Comparison of ENCODE assay signal across 18 cellular contexts in the genomic region with DNA sequence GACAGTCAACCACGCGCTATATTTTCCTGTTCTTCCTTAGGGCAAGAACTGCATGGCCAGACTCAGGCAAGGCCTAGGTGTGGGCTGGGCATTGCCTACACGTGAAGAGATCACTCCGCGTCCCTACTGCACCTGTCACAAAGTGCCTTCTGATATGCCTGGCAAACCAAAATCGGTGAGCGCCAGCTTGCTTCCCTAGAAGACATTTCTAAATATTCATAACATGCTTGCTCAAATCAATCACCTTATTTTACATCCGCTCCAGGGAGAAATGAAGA.
"Had no signal": no experiment of that assay in that cellular context is flagged by ENCODE, and none has a peak within 500 bp of the region (broad histone marks: within the 10 kb centered on the region; RNA-seq: fewer than 3 reads in every experiment).

No MANE protein-coding gene starts in this region.

- H3K4me1 ChIP-seq: body of pancreas had no signal

- H3K27me3 Mint-ChIP-seq: central memory CD8-positive, alpha-beta T cell had no signal

- H3K9me3 ChIP-seq: body of pancreas, gastrocnemius medialis, heart right ventricle, ovary had no signal

- H3K4me3 Mint-ChIP-seq: activated B cell treated with CpG ODN at 0.5 μM for 24 hours; neural progenitor cell; stimulated activated effector memory CD8-positive, alpha-beta T cell treated with anti-CD3 and anti-CD28 coated beads, Interleukin-12 subunit alpha, Interleukin-12 subunit beta, amount 100 ng/mL, for 72 hours had no signal

- H3K27ac Mint-ChIP-seq: activated B cell treated with CpG ODN at 0.5 μM for 24 hours had no signal

- H3K4me3 ChIP-seq: body of pancreas, gastrocnemius medialis, heart right ventricle, lung, neural progenitor cell, ovary had no signal

- H3K27ac ChIP-seq: body of pancreas, gastrocnemius medialis, neural progenitor cell, ovary had no signal

- H3K9me3 Mint-ChIP-seq: activated B cell treated with CpG ODN at 0.5 μM for 24 hours; central memory CD8-positive, alpha-beta T cell; stimulated activated effector memory CD8-positive, alpha-beta T cell treated with anti-CD3 and anti-CD28 coated beads, Interleukin-12 subunit alpha, Interleukin-12 subunit beta, amount 100 ng/mL, for 72 hours had no signal

- H3K36me3 ChIP-seq: gastrocnemius medialis, neural progenitor cell, ovary had no signal

- DNase-seq: activated B cell treated with CpG ODN at 0.5 μM for 24 hours; activated CD4-positive, alpha-beta T cell treated with anti-CD3 and anti-CD28 coated beads for 48 hours; activated CD8-positive, alpha-beta memory T cell treated with anti-CD3 and anti-CD28 coated beads for 24 hours; activated naive CD4-positive, alpha-beta T cell treated with Interleukin-2 at 50 U/mL for 16 hours; amniotic stem cell; body of pancreas; gastrocnemius medialis; heart right ventricle; islet precursor cell; midbrain; ovary; stimulated activated CD4-positive, alpha-beta T cell treated with anti-CD3 and anti-CD28 coated beads, Interleukin-1b, Interleukin-23, amount 100 ng/mL, for 48 hours had no signal

- H3K4me2 ChIP-seq: neural progenitor cell had no signal

- FAIRE-seq: TTC549 had no signal

- H2AFZ ChIP-seq: neural progenitor cell had no signal

- H3K27me3 ChIP-seq: body of pancreas, gastrocnemius medialis, ovary had no signal

- H3K9ac ChIP-seq: neural progenitor cell had no signal

- ATAC-seq: body of pancreas; gastrocnemius medialis; heart right ventricle; sciatic nerve; stimulated activated effector memory CD8-positive, alpha-beta T cell treated with anti-CD3 and anti-CD28 coated beads, Interleukin-12 subunit alpha, Interleukin-12 subunit beta, amount 100 ng/mL, for 72 hours had no signal
